In the genomic region with DNA sequence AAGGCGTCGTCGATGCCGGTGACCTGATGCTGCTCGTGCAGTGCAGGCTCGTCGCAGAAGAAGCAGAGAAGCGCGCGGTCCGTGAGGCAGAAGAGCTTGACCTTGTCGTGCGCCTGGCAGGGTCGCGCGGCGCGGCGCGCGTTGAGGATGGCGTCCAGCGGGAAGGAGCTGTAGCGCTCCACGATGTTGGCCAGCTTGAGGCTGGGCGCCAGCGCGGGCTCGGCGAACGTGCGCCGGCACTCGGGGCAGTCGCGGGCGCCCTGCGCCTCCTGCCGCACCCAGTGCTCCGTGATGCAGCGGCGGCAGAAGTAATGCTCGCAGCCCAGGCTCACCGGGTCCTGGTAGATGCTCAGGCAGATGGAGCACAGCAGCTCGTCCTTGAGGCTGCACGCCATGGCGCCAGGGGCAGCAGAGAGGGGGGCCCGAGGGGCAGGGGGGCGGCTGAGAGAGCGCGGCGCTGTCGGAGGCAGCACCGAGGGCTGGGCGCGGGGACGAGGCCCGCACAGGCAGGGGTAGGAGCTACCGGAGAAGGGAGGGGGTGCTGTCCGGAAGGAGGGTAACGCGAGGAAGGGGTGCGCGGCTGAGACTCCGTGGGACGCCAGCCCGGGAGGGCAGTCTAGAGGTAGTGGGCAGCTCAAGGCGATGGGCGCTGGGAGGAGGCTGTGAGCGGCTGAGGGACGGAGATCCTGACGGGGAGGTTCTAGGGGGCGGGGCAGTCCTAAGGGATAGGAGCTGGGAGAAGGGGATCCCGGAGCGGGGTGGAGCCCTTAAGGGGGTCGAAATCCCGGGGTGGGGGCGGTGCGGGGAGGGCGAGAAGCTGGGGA, we compare ENCODE assay signal across 8 cellular contexts. TPM values are rescaled to one million over a fixed set of nuclear protein-coding genes. Genes with fewer than 3 reads are reported as not detected.
DNase-seq lines count a peak whose midpoint lies in the region; ATAC-seq and TF ChIP-seq lines count a peak whose summit lies in the region.

No MANE protein-coding gene starts in this region.

- peak overlapping the region; percentile 71 to 91 for H3K4me3 ChIP-seq in gastroesophageal sphincter

- intact Hi-C loops in activated T-helper 1 cell treated with anti-CD3 and anti-CD28 coated beads, Interleukin-12 subunit alpha, Interleukin-12 subunit beta, Interleukin-2, Interleukin-4 antibody, amounts not matched to agents 30 ng/mL and 10 ng/mL and 1 ng/mL, durations not matched to agents 14 hours and 24 hours and 36 hours (cut with micrococcal nuclease) = loop anchor here (2.0 to 10.0 kb wide), 6 partner anchors 76 to 1886 kb away; a partner anchor contains a TSS

- H3K27me3 Mint-ChIP-seq in activated T-helper 1 cell treated with anti-CD3 and anti-CD28 coated beads, Interleukin-12 subunit alpha, Interleukin-12 subunit beta, Interleukin-2, Interleukin-4 antibody, amounts not matched to agents 30 ng/mL and 10 ng/mL and 1 ng/mL, durations not matched to agents 14 hours and 24 hours and 36 hours (ENCODE audit: insufficient read depth) = peaks cover 19% of the 10 kb centered on the region
- no peaks in the 10 kb centered on the region for H3K27me3 Mint-ChIP-seq in osteocyte (ENCODE audit: unreplicated experiment)

- H3K36me3 Mint-ChIP-seq in activated T-helper 1 cell treated with anti-CD3 and anti-CD28 coated beads, Interleukin-12 subunit alpha, Interleukin-12 subunit beta, Interleukin-2, Interleukin-4 antibody, amounts not matched to agents 30 ng/mL and 10 ng/mL and 1 ng/mL, durations not matched to agents 14 hours and 24 hours and 36 hours (ENCODE audit: low read depth) = peaks cover 4% of the 10 kb centered on the region
- peaks cover 14% of the 10 kb centered on the region for H3K36me3 Mint-ChIP-seq in osteocyte (ENCODE audit: unreplicated experiment)

- peak overlapping the region; percentile 81 for H3K27ac Mint-ChIP-seq in activated T-helper 1 cell treated with anti-CD3 and anti-CD28 coated beads, Interleukin-12 subunit alpha, Interleukin-12 subunit beta, Interleukin-2, Interleukin-4 antibody, amounts not matched to agents 30 ng/mL and 10 ng/mL and 1 ng/mL, durations not matched to agents 14 hours and 24 hours and 36 hours
- peak overlapping the region; percentile 78 for H3K27ac Mint-ChIP-seq in osteocyte (ENCODE audit: unreplicated experiment)

- H3K4me1 ChIP-seq in gastroesophageal sphincter = peaks cover 0 to 38% (median 10%) of the 10 kb centered on the region in 3 donors

- DNase-seq in DMS153 treated with DMSO at 0.1 percent for 48 hours (lab: John Stamatoyannopoulos, UW; ENCODE audit: unreplicated experiment) (peak; percentile 61), DMS153 (lab: John Stamatoyannopoulos, UW) (no peak), NCI-H526 treated with DMSO at 0.1 percent for 48 hours (lab: John Stamatoyannopoulos, UW) (peak; percentile 56), osteocyte (ENCODE audit: extremely low spot score, unreplicated experiment) (peak; percentile 87)
- DNase-seq in activated T-helper 1 cell treated with anti-CD3 and anti-CD28 coated beads, Interleukin-12 subunit alpha, Interleukin-12 subunit beta, Interleukin-2, Interleukin-4 antibody, amounts not matched to agents 30 ng/mL and 10 ng/mL and 1 ng/mL, durations not matched to agents 14 hours and 24 hours and 36 hours (ENCODE audit: low spot score) = peak; percentile 27

- peak overlapping the region; percentile 43 to 89 (median 86) for H3K27ac ChIP-seq in gastroesophageal sphincter

- H3K27me3 ChIP-seq in gastroesophageal sphincter = no peaks in the 10 kb centered on the region

- no peak for TF ChIP-seq EP300 in gastroesophageal sphincter (IDR thresholded peaks at IDR 0.05)

- TF ChIP-seq POLR2A in gastroesophageal sphincter (IDR thresholded peaks at IDR 0.05) = no peak

- TF ChIP-seq CTCF in gastroesophageal sphincter (IDR thresholded peaks at IDR 0.05) (no peak), osteocyte (IDR thresholded peaks at IDR 0.05) (no peak)

- no peaks in the 10 kb centered on the region for H3K9me3 ChIP-seq in gastroesophageal sphincter

- ATAC-seq in HG02852 (IDR thresholded peaks at IDR 0.05; ENCODE audit: unreplicated experiment) (peak; percentile 24), gastroesophageal sphincter (peak; percentile 35), HG02973 (IDR thresholded peaks at IDR 0.05; ENCODE audit: unreplicated experiment) (no peak)

- H3K9me3 Mint-ChIP-seq in activated T-helper 1 cell treated with anti-CD3 and anti-CD28 coated beads, Interleukin-12 subunit alpha, Interleukin-12 subunit beta, Interleukin-2, Interleukin-4 antibody, amounts not matched to agents 30 ng/mL and 10 ng/mL and 1 ng/mL, durations not matched to agents 14 hours and 24 hours and 36 hours = no peaks in the 10 kb centered on the region
- H3K9me3 Mint-ChIP-seq in osteocyte (ENCODE audit: unreplicated experiment) = no peaks in the 10 kb centered on the region

- WGBS in gastroesophageal sphincter (ENCODE audit: low coverage in 1 of 2), 2 donors = 0 to 1% methylated on average over 13 to 14 of the region's 80 CpGs

- H3K36me3 ChIP-seq in gastroesophageal sphincter = peaks cover 0 to 10% of the 10 kb centered on the region in 2 donors

- peaks cover 28% of the 10 kb centered on the region for H3K4me1 Mint-ChIP-seq in activated T-helper 1 cell treated with anti-CD3 and anti-CD28 coated beads, Interleukin-12 subunit alpha, Interleukin-12 subunit beta, Interleukin-2, Interleukin-4 antibody, amounts not matched to agents 30 ng/mL and 10 ng/mL and 1 ng/mL, durations not matched to agents 14 hours and 24 hours and 36 hours (ENCODE audit: low read depth)
- H3K4me1 Mint-ChIP-seq in osteocyte (ENCODE audit: unreplicated experiment) = peaks cover 52% of the 10 kb centered on the region

- H3K4me3 Mint-ChIP-seq in activated T-helper 1 cell treated with anti-CD3 and anti-CD28 coated beads, Interleukin-12 subunit alpha, Interleukin-12 subunit beta, Interleukin-2, Interleukin-4 antibody, amounts not matched to agents 30 ng/mL and 10 ng/mL and 1 ng/mL, durations not matched to agents 14 hours and 24 hours and 36 hours = peak overlapping the region; percentile 87
- H3K4me3 Mint-ChIP-seq in osteocyte (ENCODE audit: unreplicated experiment) = peak overlapping the region; percentile 99

RNA-seq across cellular contexts. Expression of a gene that starts 0.6 kb away (rescaled TPM):
- total RNA-seq in activated T-helper 1 cell treated with anti-CD3 and anti-CD28 coated beads, Interleukin-12 subunit alpha, Interleukin-12 subunit beta, Interleukin-2, Interleukin-4 antibody, amounts not matched to agents 30 ng/mL and 10 ng/mL and 1 ng/mL, durations not matched to agents 14 hours and 24 hours and 36 hours = 4.1 and 4.5 TPM in 2 replicates
- total RNA-seq in gastroesophageal sphincter = 1 to 10 TPM; 4.0 to 9.0 (median 5.5) TPM
- 71.8 and 78.7 TPM in 2 replicates for total RNA-seq in osteocyte
